11 cellular contexts compared by ENCODE assay signal in the genomic region with DNA sequence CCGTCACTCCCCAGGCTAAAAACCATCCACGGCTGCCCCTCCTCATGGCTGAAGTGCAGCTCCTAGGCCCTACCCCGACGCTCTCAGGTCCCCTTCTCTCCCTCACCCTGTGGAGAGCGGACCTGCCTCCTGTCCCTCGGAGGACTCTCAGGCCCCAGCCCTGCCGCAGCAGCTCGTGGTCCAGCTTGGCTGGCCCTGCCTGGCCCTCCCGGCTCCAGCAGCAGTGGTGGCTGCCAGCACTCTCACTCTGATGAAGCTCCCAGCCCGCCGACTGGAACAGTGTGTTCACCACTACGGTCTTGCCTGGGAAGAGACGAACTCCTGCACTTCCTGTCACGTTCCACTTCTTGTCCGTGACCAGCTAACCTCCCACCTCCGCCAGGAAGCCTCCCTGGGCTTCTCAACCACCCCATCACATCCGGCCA. TPM values are rescaled to one million over a fixed set of nuclear protein-coding genes. Genes with fewer than 3 reads are reported as not detected.
DNase-seq lines count a peak whose midpoint lies in the region; ATAC-seq and TF ChIP-seq lines count a peak whose summit lies in the region.
"Had no signal": no experiment of that assay in that cellular context is flagged by ENCODE, and none has a peak within 500 bp of the region (broad histone marks: within the 10 kb centered on the region; RNA-seq: fewer than 3 reads in every experiment).

No MANE protein-coding gene starts in this region.

- no peak for TF ChIP-seq POLR2A in HCT116 (IDR thresholded peaks at IDR 0.05; ENCODE audit: borderline replicate concordance, extremely low read depth, insufficient read depth, insufficient read length)
- TF ChIP-seq POLR2A in lower leg skin (IDR thresholded peaks at IDR 0.05) = no peak

- no peak for TF ChIP-seq CTCF in HCT116 (IDR thresholded peaks at IDR 0.05 in 2 of 3, conservative IDR thresholded peaks at IDR 0.05 in 1 of 3; ENCODE audit: borderline replicate concordance in 1 of 3, insufficient read depth in 1 of 3, low read depth in 2 of 3, low read length in 2 of 3)
- no peak for TF ChIP-seq CTCF in lower leg skin (IDR thresholded peaks at IDR 0.05)

- CTCF ChIA-PET in HCT116 (lab: Charles Lee) = interaction anchor here (1.7 to 2.3 kb wide), 2 partner anchors 32 to 33 kb away, joined by 3 to 7 read pairs; no protein-coding TSS in a partner anchor

- peaks cover under 1% of the 10 kb centered on the region; the same call in 1 of the 2 replicates for H3K79me2 ChIP-seq in HCT116 (ENCODE audit: insufficient read depth, low read length)

- no peaks in the 10 kb centered on the region for H4K20me1 ChIP-seq in HCT116 (ENCODE audit: insufficient read depth)

- H2AFZ ChIP-seq in HCT116 (ENCODE audit: low read depth, low read length, poor library complexity, severe bottlenecking) = no peak overlapping the region

- RAD21 ChIA-PET in HCT116 (lab: Charles Lee; ENCODE audit: low non-redundant PET in 1 of 2, low total read pairs in 2 of 2, uncharacterized antibody in 2 of 2, unreplicated experiment in 2 of 2) = no interaction called here

- POLR2A ChIA-PET in HCT116 (lab: Charles Lee) = no interaction called here

- no peaks in the 10 kb centered on the region for H3K9me2 ChIP-seq in HCT116 (ENCODE audit: insufficient read depth)

- peaks cover 16 to 26% of the 10 kb centered on the region in 2 experiments for H3K4me1 ChIP-seq in HCT116 (ENCODE audit: control insufficient read depth in 1 of 2, insufficient read depth in 2 of 2, low read length in 2 of 2)
- H3K4me1 ChIP-seq in stomach smooth muscle (ENCODE audit: control insufficient read depth, insufficient read depth, low read length) = peaks cover 80% of the 10 kb centered on the region

- TF ChIP-seq RAD21 in HCT116 (IDR thresholded peaks at IDR 0.05; ENCODE audit: low read depth) = no peak

- H3K36me3 Mint-ChIP-seq in activated T-cell treated with anti-CD3 and anti-CD28 coated beads, Interleukin-2, amount 50 U/mL, for 72 hours (ENCODE audit: insufficient read depth in 2 of 2) = no peaks in the 10 kb centered on the region
- H3K36me3 Mint-ChIP-seq: naive B cell had no signal

- H3K27ac ChIP-seq in HCT116 (ENCODE audit: low read depth, low read length) (no peak overlapping the region), stomach smooth muscle (ENCODE audit: low read length) (peak overlapping the region; percentile 98)

- ATAC-seq in HCT116 (no peak), GM21390 (IDR thresholded peaks at IDR 0.05; ENCODE audit: unreplicated experiment) (no peak), GM21360 (IDR thresholded peaks at IDR 0.05; ENCODE audit: unreplicated experiment) (no peak)
- ATAC-seq in activated T-cell treated with anti-CD3 and anti-CD28 coated beads, Interleukin-2, amount 50 U/mL, for 72 hours (replicated peaks in 1 of 2) = no peak
- ATAC-seq: CD8-positive, alpha-beta T cell had no signal

- H3K9me3 Mint-ChIP-seq in activated T-cell treated with anti-CD3 and anti-CD28 coated beads, Interleukin-2, amount 50 U/mL, for 72 hours = no peaks in the 10 kb centered on the region
- H3K9me3 Mint-ChIP-seq: CD8-positive, alpha-beta T cell; naive B cell had no signal

- no peaks in the 10 kb centered on the region for H3K27me3 ChIP-seq in HCT116 (ENCODE audit: insufficient read depth, low read length)
- H3K27me3 ChIP-seq in stomach smooth muscle (ENCODE audit: control insufficient read depth in 1 of 2, insufficient read depth in 2 of 2, low read length in 2 of 2) = no peaks in the 10 kb centered on the region

- no peak overlapping the region for H3K4me3 Mint-ChIP-seq in activated T-cell treated with anti-CD3 and anti-CD28 coated beads, Interleukin-2, amount 50 U/mL, for 72 hours
- H3K4me3 Mint-ChIP-seq: CD8-positive, alpha-beta T cell; naive B cell had no signal

- intact Hi-C loops in HCT116 (cut with micrococcal nuclease) = no loop called here
- intact Hi-C loops in lower leg skin (cut with DNase I; ENCODE audit: low total_unique reads) = no loop called here

- BruUV-seq in HCT116 (replicated peaks; lab: Mats Ljungman, UMichigan) = no TSS peak

- peak overlapping the region; percentile 48; the same call in 1 of the 2 replicates for H3K4me2 ChIP-seq in HCT116 (ENCODE audit: low read length)

- DNase-seq in HCT116 (ENCODE audit: low read depth, low spot score) = no peak
- peak; percentile 36 for DNase-seq in ecto neural progenitor cell (ENCODE audit: low spot score)
- DNase-seq in lower leg skin (ENCODE audit: low spot score in 2 of 2) = peak; percentile 42 to 90
- DNase-seq in NCI-H345 treated with DMSO at 0.1 percent for 48 hours (lab: John Stamatoyannopoulos, UW; ENCODE audit: unreplicated experiment) = no peak
- DNase-seq in activated T-cell treated with anti-CD3 and anti-CD28 coated beads, Interleukin-2, amount 50 U/mL, for 72 hours = no peak
- DNase-seq: activated CD4-positive, alpha-beta T cell treated with anti-CD3 and anti-CD28 coated beads, Interleukin-2, amount 50 U/mL, for 48 hours; CD8-positive, alpha-beta T cell; naive B cell had no signal

- H3K4me1 Mint-ChIP-seq in activated T-cell treated with anti-CD3 and anti-CD28 coated beads, Interleukin-2, amount 50 U/mL, for 72 hours (ENCODE audit: low read depth) = no peaks in the 10 kb centered on the region

- H3K9me3 ChIP-seq in HCT116 (ENCODE audit: control insufficient read depth in 1 of 2, insufficient read depth in 1 of 2, low read depth in 1 of 2, low read length in 2 of 2) (no peaks in the 10 kb centered on the region), stomach smooth muscle (ENCODE audit: control insufficient read depth in 2 of 2, low read length in 2 of 2) (no peaks in the 10 kb centered on the region)

- H3K9ac ChIP-seq in HCT116 (ENCODE audit: low read length) (no peak overlapping the region), stomach smooth muscle (ENCODE audit: low read length in 2 of 2) (peak overlapping the region; percentile 84 to 88)

- H3K36me3 ChIP-seq in HCT116 (ENCODE audit: control insufficient read depth in 1 of 2, insufficient read depth in 2 of 2, low read length in 2 of 2) (no peaks in the 10 kb centered on the region), stomach smooth muscle (ENCODE audit: control insufficient read depth in 2 of 2, insufficient read depth in 2 of 2, low read length in 2 of 2) (no peaks in the 10 kb centered on the region)

- WGBS in lower leg skin, 2 donors = 30 to 58% methylated on average over 17 of the region's 17 CpGs

- H3K4me3 ChIP-seq in HCT116 (replicated peaks in 1 of 2; ENCODE audit: low read depth in 1 of 2, low read length in 2 of 2) (no peak overlapping the region), lower leg skin (ENCODE audit: low read depth, poor library complexity, severe bottlenecking) (no peak overlapping the region), stomach smooth muscle (ENCODE audit: low read length in 2 of 2) (peak overlapping the region; percentile 56 to 66)

- no peak overlapping the region for H3K27ac Mint-ChIP-seq in activated T-cell treated with anti-CD3 and anti-CD28 coated beads, Interleukin-2, amount 50 U/mL, for 72 hours
- H3K27ac Mint-ChIP-seq: CD8-positive, alpha-beta T cell had no signal

- H3K27me3 Mint-ChIP-seq in activated T-cell treated with anti-CD3 and anti-CD28 coated beads, Interleukin-2, amount 50 U/mL, for 72 hours (ENCODE audit: low read depth) = no peaks in the 10 kb centered on the region
- H3K27me3 Mint-ChIP-seq: naive B cell had no signal

TF ChIP-seq in HCT116, 20 proteins besides CTCF, POLR2A, EP300 and RAD21:
- TF ChIP-seq FOSL1 (IDR thresholded peaks at IDR 0.05; ENCODE audit: low read depth) (no peak), CBX3 (IDR thresholded peaks at IDR 0.05; ENCODE audit: low read depth) (no peak), SIN3A (IDR thresholded peaks at IDR 0.05; ENCODE audit: low read depth) (no peak), SP1 (IDR thresholded peaks at IDR 0.05; ENCODE audit: low read depth) (no peak), EGR1 (IDR thresholded peaks at IDR 0.05; ENCODE audit: low read depth) (no peak), YY1 (IDR thresholded peaks at IDR 0.05; ENCODE audit: extremely low read depth, insufficient replicate concordance, low read depth, low read length) (no peak), JUND (IDR thresholded peaks at IDR 0.05) (no peak)

RNA-seq across cellular contexts. Expression of a gene that starts 11.1 kb away (rescaled TPM):
- total RNA-seq in HCT116 (2021; ENCODE audit: unreplicated experiment) (27.0 TPM), lower leg skin (10 to 100 TPM; 40.3 to 44.3 (median 43.1) TPM)
- 8.0 and 10.5 TPM in 2 replicates for polyA plus RNA-seq in HCT116 (2012)
- 10 to 100 TPM; 29.3 TPM for total RNA-seq in activated T-cell treated with anti-CD3 and anti-CD28 coated beads, Interleukin-2, amount 50 U/mL, for 72 hours

RNA-seq across cellular contexts. Expression of a gene that starts 11.4 kb away (rescaled TPM):
- total RNA-seq in HCT116 (2021; ENCODE audit: unreplicated experiment) = 29.4 TPM
- 15.6 and 18.0 TPM in 2 replicates for polyA plus RNA-seq in HCT116 (2012)
- total RNA-seq in lower leg skin = 10 to 100 TPM; 21.0 to 32.9 (median 30.0) TPM
- total RNA-seq in activated T-cell treated with anti-CD3 and anti-CD28 coated beads, Interleukin-2, amount 50 U/mL, for 72 hours = 10 to 100 TPM; 40.0 to 47.8 TPM

RNA-seq across cellular contexts. Expression of a gene that starts 22.4 kb away (rescaled TPM):
- total RNA-seq in HCT116 (2021; ENCODE audit: unreplicated experiment) = 14.9 TPM
- polyA plus RNA-seq in HCT116 (2012) = 8.4 and 8.5 TPM in 2 replicates
- 10 to 100 TPM in 3 of 4 donors, 1 to 10 TPM in 1; 9.2 to 22.5 (median 16.0) TPM for total RNA-seq in lower leg skin
- 1 to 10 TPM; 6.3 to 8.4 TPM for total RNA-seq in activated T-cell treated with anti-CD3 and anti-CD28 coated beads, Interleukin-2, amount 50 U/mL, for 72 hours

RNA-seq across cellular contexts. Expression of a gene that starts 28.7 kb away (rescaled TPM):
- 605 TPM for total RNA-seq in HCT116 (2021; ENCODE audit: unreplicated experiment)
- 804 and 838 TPM in 2 replicates for polyA plus RNA-seq in HCT116 (2012)
- 100 to 1,000 TPM; 168 to 236 (median 214) TPM for total RNA-seq in lower leg skin
- 1 to 10 TPM; 7.0 to 9.5 TPM for total RNA-seq in activated T-cell treated with anti-CD3 and anti-CD28 coated beads, Interleukin-2, amount 50 U/mL, for 72 hours

Comparison
In these comparisons a context has a peak if more than half of its experiments do, and no peak if none do; other contexts are left out.
1. DNase-seq: peak in ecto neural progenitor cell (single experiment) and lower leg skin (2 of 2); none in HCT116 (single experiment), NCI-H345 treated with DMSO at 0.1 percent for 48 hours (single experiment) and activated T-cell treated with anti-CD3 and anti-CD28 coated beads, Interleukin-2, amount 50 U/mL, for 72 hours (0 of 2).
2. H3K4me3 ChIP-seq: peak in stomach smooth muscle (2 of 2); none in HCT116 (0 of 2) and lower leg skin (single experiment).